ENCODE assay signal across 8 cellular contexts in the genomic region with DNA sequence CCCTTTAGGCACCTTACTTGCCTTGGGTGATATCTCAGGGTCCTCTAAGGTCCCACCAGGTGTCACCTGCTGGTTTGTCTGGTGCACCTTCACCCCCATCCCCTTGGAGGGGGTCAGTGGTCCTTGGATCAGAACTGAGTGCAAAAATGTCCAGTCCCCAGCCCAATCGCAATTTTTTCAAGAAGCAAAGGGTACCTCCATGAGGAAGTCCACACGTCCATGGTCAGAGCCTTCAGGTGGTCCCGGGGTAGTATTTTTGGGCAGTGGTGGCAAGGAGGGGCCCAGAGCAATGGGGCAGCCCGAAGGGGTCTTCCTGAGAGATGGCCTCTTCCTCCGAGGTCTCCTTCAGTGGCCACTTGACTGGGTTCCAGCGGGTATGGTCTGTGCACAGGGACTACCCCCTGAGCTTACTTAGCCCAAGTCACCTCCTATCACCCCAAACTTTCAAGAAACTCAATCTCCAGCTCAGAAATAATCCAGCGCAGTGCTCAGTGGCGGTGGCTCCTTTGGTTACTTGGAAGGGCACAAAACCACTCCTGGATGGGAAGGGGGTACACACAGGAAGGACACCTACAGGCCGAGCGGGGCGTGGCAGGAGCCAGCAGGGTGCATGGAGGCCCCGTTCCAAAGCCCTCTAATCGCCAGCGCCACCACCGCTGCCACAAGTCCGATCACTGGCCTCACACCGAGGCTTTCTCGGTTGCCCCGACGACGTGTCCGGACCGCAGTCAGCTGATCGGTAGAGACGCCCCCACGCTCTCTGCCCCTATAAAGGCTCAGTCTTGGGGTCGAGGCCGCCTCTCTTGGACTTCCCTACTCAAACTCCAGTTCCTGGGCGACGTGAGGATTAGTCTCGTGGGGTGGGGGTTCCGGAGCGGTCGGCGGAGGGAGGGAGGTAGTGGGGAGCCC. TPM values are rescaled to one million over a fixed set of nuclear protein-coding genes. Genes with fewer than 3 reads are reported as not detected.
A peak's percentile ranks its signal among the peaks of the same experiment; 100 is the strongest.
DNase-seq lines count a peak whose midpoint lies in the region; ATAC-seq and TF ChIP-seq lines count a peak whose summit lies in the region.

No MANE protein-coding gene starts in this region.

- H3K27ac ChIP-seq in testis: peak overlapping the region; percentile 81 to 83

- no peaks in the 10 kb centered on the region for H3K9me3 Mint-ChIP-seq in activated CD4-positive, alpha-beta T cell treated with anti-CD3 and anti-CD28 coated beads, Interleukin-2, amount 10 ng/mL, durations not matched to agents 24 days and 14 days
- no peaks in the 10 kb centered on the region for H3K9me3 Mint-ChIP-seq in mesothelial cell of epicardium

- no peak for ATAC-seq in HG02763 (IDR thresholded peaks at IDR 0.05; ENCODE audit: unreplicated experiment)

- no peaks in the 10 kb centered on the region for H3K9me3 ChIP-seq in testis

- peaks cover 3% of the 10 kb centered on the region for H3K27me3 Mint-ChIP-seq in activated CD4-positive, alpha-beta T cell treated with anti-CD3 and anti-CD28 coated beads, Interleukin-2, amount 10 ng/mL, durations not matched to agents 24 days and 14 days
- H3K27me3 Mint-ChIP-seq in mesothelial cell of epicardium (ENCODE audit: low read depth): no peaks in the 10 kb centered on the region

- DNase-seq in GM12865 (ENCODE audit: low read depth): peak; percentile 79
- DNase-seq in NB4 (ENCODE audit: low read depth): peak; percentile 92
- peak; percentile 81 for DNase-seq in activated CD4-positive, alpha-beta T cell treated with anti-CD3 and anti-CD28 coated beads, Interleukin-2, amount 10 ng/mL, durations not matched to agents 24 days and 14 days
- DNase-seq in effector CD8-positive, alpha-beta T cell (lab: John Stamatoyannopoulos, UW): peak; percentile 24
- no peak for DNase-seq in mesothelial cell of epicardium (ENCODE audit: low spot score in 2 of 2, unreplicated experiment in 2 of 2)
- peak; percentile 86 for DNase-seq in testis
- no peak for DNase-seq in SW 1271 (lab: John Stamatoyannopoulos, UW)

- H3K4me1 Mint-ChIP-seq in activated CD4-positive, alpha-beta T cell treated with anti-CD3 and anti-CD28 coated beads, Interleukin-2, amount 10 ng/mL, durations not matched to agents 24 days and 14 days: peaks cover 19% of the 10 kb centered on the region
- H3K4me1 Mint-ChIP-seq in mesothelial cell of epicardium: peaks cover 38% of the 10 kb centered on the region

- H3K36me3 Mint-ChIP-seq in activated CD4-positive, alpha-beta T cell treated with anti-CD3 and anti-CD28 coated beads, Interleukin-2, amount 10 ng/mL, durations not matched to agents 24 days and 14 days (ENCODE audit: low read depth): peaks cover 13% of the 10 kb centered on the region
- H3K36me3 Mint-ChIP-seq in mesothelial cell of epicardium: no peaks in the 10 kb centered on the region

- H3K4me3 ChIP-seq in GM12865 (ENCODE audit: low read depth, low read length) (peak overlapping the region; percentile 47), NB4 (ENCODE audit: low read depth, low read length) (peak overlapping the region; percentile 12), testis (peak overlapping the region; percentile 41 to 56)

- intact Hi-C loops in activated CD4-positive, alpha-beta T cell treated with anti-CD3 and anti-CD28 coated beads, Interleukin-2, amount 10 ng/mL, durations not matched to agents 24 days and 14 days (cut with micrococcal nuclease): loop anchor here (2.0 kb wide), 1 partner anchor 14 kb away; no protein-coding TSS in a partner anchor
- intact Hi-C loops in testis (cut with DNase I; ENCODE audit: low total_unique reads): loop anchor here (5.0 kb wide), 1 partner anchor 123 kb away; a partner anchor contains a TSS

- H3K27me3 ChIP-seq in testis: no peaks in the 10 kb centered on the region

- WGBS in testis, 2 donors: 23 to 42% methylated on average over 15 to 35 of the region's 35 CpGs

- no peaks in the 10 kb centered on the region for H3K36me3 ChIP-seq in testis (ENCODE audit: low read depth, missing control alignments)

- no peak overlapping the region for H3K27ac Mint-ChIP-seq in activated CD4-positive, alpha-beta T cell treated with anti-CD3 and anti-CD28 coated beads, Interleukin-2, amount 10 ng/mL, durations not matched to agents 24 days and 14 days
- peak overlapping the region; percentile 79 for H3K27ac Mint-ChIP-seq in mesothelial cell of epicardium

- peaks cover 38% of the 10 kb centered on the region for H3K4me1 ChIP-seq in testis

- H3K4me3 Mint-ChIP-seq in activated CD4-positive, alpha-beta T cell treated with anti-CD3 and anti-CD28 coated beads, Interleukin-2, amount 10 ng/mL, durations not matched to agents 24 days and 14 days: peak overlapping the region; percentile 24
- H3K4me3 Mint-ChIP-seq in mesothelial cell of epicardium: peak overlapping the region; percentile 58

- no peak for TF ChIP-seq POLR2A in NB4 (IDR thresholded peaks at IDR 0.05; ENCODE audit: extremely low read depth, insufficient read length)
- TF ChIP-seq POLR2A in testis (IDR thresholded peaks at IDR 0.05): no peak

- TF ChIP-seq CTCF in GM12865 (IDR thresholded peaks at IDR 0.05; ENCODE audit: insufficient read depth, low read depth, low read length, missing control alignments) (peak; percentile 42), NB4 (IDR thresholded peaks at IDR 0.05; ENCODE audit: low read depth, low read length) (peak; percentile 69), mesothelial cell of epicardium (IDR thresholded peaks at IDR 0.05; ENCODE audit: unreplicated experiment) (peak; percentile 56), testis (IDR thresholded peaks at IDR 0.05) (peak; percentile 10 to 29 (median 20))

RNA-seq across cellular contexts. Expression of a gene that starts 4.5 kb away (rescaled TPM):
- total RNA-seq in activated CD4-positive, alpha-beta T cell treated with anti-CD3 and anti-CD28 coated beads, Interleukin-2, amount 10 ng/mL, durations not matched to agents 24 days and 14 days: 9.2 and 11.3 TPM in 2 replicates
- total RNA-seq in mesothelial cell of epicardium (7.9 to 13.5 TPM (median 10.6 TPM) in 3 replicates), testis (10 to 100 TPM; 28.4 to 29.9 TPM)
- polyA plus RNA-seq in testis (ENCODE audit: insufficient read depth, low read depth, low replicate concordance): 30.3 TPM

RNA-seq across cellular contexts. Expression of a gene that starts 16.7 kb away (rescaled TPM):
- 86.0 and 89.2 TPM in 2 replicates for total RNA-seq in activated CD4-positive, alpha-beta T cell treated with anti-CD3 and anti-CD28 coated beads, Interleukin-2, amount 10 ng/mL, durations not matched to agents 24 days and 14 days
- total RNA-seq in mesothelial cell of epicardium: 117 to 128 TPM (median 127 TPM) in 3 replicates
- total RNA-seq in testis: 100 to 1,000 TPM; 314 to 378 TPM
- polyA plus RNA-seq in testis (ENCODE audit: insufficient read depth, low read depth, low replicate concordance): 159 TPM

RNA-seq across cellular contexts. Expression of a gene that starts 16.9 kb away (rescaled TPM):
- total RNA-seq in activated CD4-positive, alpha-beta T cell treated with anti-CD3 and anti-CD28 coated beads, Interleukin-2, amount 10 ng/mL, durations not matched to agents 24 days and 14 days: 0.38 and 0.42 TPM in 2 replicates
- total RNA-seq in mesothelial cell of epicardium (0.54 to 0.93 TPM (median 0.64 TPM) in 3 replicates), testis (10 to 100 TPM; 37.5 to 74.5 TPM)
- polyA plus RNA-seq in testis (ENCODE audit: insufficient read depth, low read depth, low replicate concordance): 112 TPM

RNA-seq across cellular contexts. Expression of a gene that starts 30.2 kb away (rescaled TPM):
- 112 and 114 TPM in 2 replicates for total RNA-seq in activated CD4-positive, alpha-beta T cell treated with anti-CD3 and anti-CD28 coated beads, Interleukin-2, amount 10 ng/mL, durations not matched to agents 24 days and 14 days
- total RNA-seq in mesothelial cell of epicardium (7.7 to 9.1 TPM (median 8.3 TPM) in 3 replicates), testis (10 to 100 TPM; 62.0 to 67.2 TPM)
- polyA plus RNA-seq in testis (ENCODE audit: insufficient read depth, low read depth, low replicate concordance): 51.4 TPM

RNA-seq across cellular contexts. Expression of a gene that starts 33.0 kb away (rescaled TPM):
- total RNA-seq in activated CD4-positive, alpha-beta T cell treated with anti-CD3 and anti-CD28 coated beads, Interleukin-2, amount 10 ng/mL, durations not matched to agents 24 days and 14 days: 4.8 and 5.0 TPM in 2 replicates
- 461 to 479 TPM (median 479 TPM) in 3 replicates for total RNA-seq in mesothelial cell of epicardium
- 10 to 100 TPM; 26.0 to 30.2 TPM for total RNA-seq in testis
- polyA plus RNA-seq in testis (ENCODE audit: insufficient read depth, low read depth, low replicate concordance): 104 TPM

Comparison
In these comparisons a context has a peak if more than half of its experiments do, and no peak if none do; other contexts are left out.
1. DNase-seq: peak in GM12865 (single experiment), NB4 (single experiment), activated CD4-positive, alpha-beta T cell treated with anti-CD3 and anti-CD28 coated beads, Interleukin-2, amount 10 ng/mL, durations not matched to agents 24 days and 14 days (single experiment), effector CD8-positive, alpha-beta T cell (single experiment) and testis (single experiment); none in mesothelial cell of epicardium (0 of 2) and SW 1271 (0 of 2).
2. RNA of a gene that starts 16.9 kb away (total RNA-seq): 37.5 to 74.5 TPM in testis; 0.54 to 0.93 TPM in mesothelial cell of epicardium and 0.38 to 0.42 TPM in activated CD4-positive, alpha-beta T cell treated with anti-CD3 and anti-CD28 coated beads, Interleukin-2, amount 10 ng/mL, durations not matched to agents 24 days and 14 days; every median in the first group is over 10 times any median in the second.
3. Peak in every context shown above with its lines, with median percentiles within 50 percentile points of each other: H3K4me3 ChIP-seq and CTCF ChIP-seq.